16 cellular contexts compared by ENCODE assay signal in the genomic region with DNA sequence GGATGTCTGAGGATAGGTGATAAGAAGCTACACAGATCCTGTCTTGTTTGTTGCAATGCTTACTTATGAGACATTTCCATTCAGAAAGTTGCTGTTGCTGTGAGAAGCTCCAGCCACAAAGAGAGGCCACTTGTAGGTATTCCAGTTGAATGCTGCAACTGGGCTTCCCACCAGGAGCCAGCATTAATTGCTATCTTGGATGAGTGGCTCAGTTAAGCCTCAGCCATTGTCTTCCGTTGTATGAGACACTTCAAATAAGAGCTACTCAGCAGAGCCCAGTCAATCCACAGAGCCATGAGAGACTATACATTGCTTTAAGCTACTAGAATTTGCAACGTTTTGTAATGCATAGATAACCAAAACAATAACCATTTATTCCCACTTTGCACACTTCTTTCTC.
"Had no signal": no experiment of that assay in that cellular context is flagged by ENCODE, and none has a peak within 500 bp of the region (broad histone marks: within the 10 kb centered on the region; RNA-seq: fewer than 3 reads in every experiment).

No MANE protein-coding gene starts in this region.

- H3K27me3 ChIP-seq: cardiac muscle cell, neutrophil, pancreas, right lobe of liver, stomach, vagina had no signal

- FAIRE-seq: pancreas, small intestine had no signal

- ATAC-seq: activated CD8-positive, alpha-beta memory T cell treated with anti-CD3 and anti-CD28 coated beads, Interleukin-2, amount 10 ng/mL, durations not matched to agents 7 days and 5 days; effector memory CD8-positive, alpha-beta T cell; naive thymus-derived CD8-positive, alpha-beta T cell; pancreas; right lobe of liver had no signal

- H3K36me3 ChIP-seq: cardiac muscle cell, neutrophil, pancreas, right lobe of liver, stomach, vagina had no signal

- H3K4me3 ChIP-seq: cardiac muscle cell, pancreas, right lobe of liver, stomach, vagina had no signal

- DNase-seq: activated B cell treated with CpG ODN at 0.5 μM for 24 hours; activated CD4-positive, alpha-beta memory T cell treated with anti-CD3 and anti-CD28 coated beads, Interleukin-2, amount 10 ng/mL, durations not matched to agents 7 days and 5 days; activated CD4-positive, alpha-beta T cell treated with anti-CD3 and anti-CD28 coated beads for 48 hours; activated CD8-positive, alpha-beta memory T cell treated with anti-CD3 and anti-CD28 coated beads, Interleukin-2, amount 10 ng/mL, durations not matched to agents 7 days and 5 days; effector memory CD8-positive, alpha-beta T cell; naive thymus-derived CD8-positive, alpha-beta T cell; pancreas; right lobe of liver; small intestine; stimulated activated CD4-positive, alpha-beta T cell treated with anti-CD3 and anti-CD28 coated beads, Interleukin-15, amount 100 ng/mL, for 24 hours; stimulated activated CD4-positive, alpha-beta T cell treated with anti-CD3 and anti-CD28 coated beads, Interleukin-4, amount 100 ng/mL, for 1 hour; stomach; trophoblast cell had no signal
